Comparison of ENCODE assay signal across 19 cellular contexts in the genomic region with DNA sequence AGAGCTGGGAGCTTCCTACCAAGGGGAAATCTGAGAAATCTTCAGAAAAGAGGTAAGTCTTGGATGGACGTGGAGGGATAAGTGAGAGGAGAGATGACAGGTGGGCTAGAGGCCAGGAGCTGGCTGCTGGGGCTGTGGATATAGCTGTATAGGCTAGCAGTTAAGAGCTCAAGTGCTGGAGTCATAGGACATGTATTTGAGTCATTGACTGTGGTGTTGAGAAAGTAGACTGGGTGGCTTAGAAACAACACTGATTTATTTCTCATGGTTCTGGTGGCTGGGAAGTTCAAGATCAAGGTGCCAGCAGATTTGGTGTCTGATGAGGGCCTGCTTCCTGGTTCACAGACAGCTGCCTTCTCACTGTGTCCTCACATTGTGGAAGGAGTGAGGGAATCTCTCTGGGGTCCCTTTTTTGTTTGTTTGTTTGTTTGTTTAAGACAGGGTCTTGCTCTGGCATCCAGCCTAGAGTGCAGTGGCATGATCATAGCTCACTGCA.
"Had no signal": no experiment of that assay in that cellular context is flagged by ENCODE, and none has a peak within 500 bp of the region (broad histone marks: within the 10 kb centered on the region; RNA-seq: fewer than 3 reads in every experiment).

No MANE protein-coding gene starts in this region.

- H3K27me3 Mint-ChIP-seq: activated naive CD8-positive, alpha-beta T cell; activated T-cell treated with anti-CD3 and anti-CD28 coated beads, Interleukin-2, amount 50 U/mL, for 24 hours; naive thymus-derived CD4-positive, alpha-beta T cell had no signal

- H3K4me1 Mint-ChIP-seq: activated CD8-positive, alpha-beta memory T cell treated with anti-CD3 and anti-CD28 coated beads, Interleukin-2, amount 10 ng/mL, durations not matched to agents 7 days and 5 days; immature natural killer cell had no signal

- H3K36me3 Mint-ChIP-seq: immature natural killer cell had no signal

- FAIRE-seq: bronchial epithelial cell, colon, small intestine had no signal

- ATAC-seq: activated CD4-positive, CD25-positive, alpha-beta regulatory T cell treated with anti-CD3 and anti-CD28 coated beads, Interleukin-2, amount 50 U/mL, for 24 hours; activated CD8-positive, alpha-beta memory T cell treated with anti-CD3 and anti-CD28 coated beads, Interleukin-2, amount 10 ng/mL, durations not matched to agents 7 days and 5 days; left cardiac atrium; lower lobe of right lung; naive thymus-derived CD4-positive, alpha-beta T cell had no signal

- DNase-seq: activated CD4-positive, alpha-beta T cell treated with anti-CD3 and anti-CD28 coated beads, Interleukin-2, amount 50 U/mL, for 48 hours; activated CD8-positive, alpha-beta memory T cell treated with anti-CD3 and anti-CD28 coated beads, Interleukin-2, amount 10 ng/mL, durations not matched to agents 7 days and 5 days; activated effector memory CD4-positive, alpha-beta T cell treated with Interleukin-2 at 50 U/mL for 16 hours; activated T-cell treated with anti-CD3 and anti-CD28 coated beads, Interleukin-2, amount 50 U/mL, for 24 hours; anterior cingulate cortex; effector CD8-positive, alpha-beta T cell; immature natural killer cell; left cardiac atrium; lower lobe of right lung; naive thymus-derived CD4-positive, alpha-beta T cell; posterior cingulate gyrus; small intestine; tibial artery; uterus had no signal

- H3K27ac Mint-ChIP-seq: activated CD8-positive, alpha-beta memory T cell treated with anti-CD3 and anti-CD28 coated beads, Interleukin-2, amount 10 ng/mL, durations not matched to agents 7 days and 5 days; activated naive CD8-positive, alpha-beta T cell; activated T-cell treated with anti-CD3 and anti-CD28 coated beads, Interleukin-2, amount 50 U/mL, for 24 hours; naive thymus-derived CD4-positive, alpha-beta T cell; T-helper 1 cell treated with Interleukin-12 subunit alpha and Interleukin-12 subunit beta and Interleukin-4 antibody, amounts not matched to agents 30 μg/mL and 1 μg/mL, for 36 hours had no signal

- H3K4me3 Mint-ChIP-seq: activated CD8-positive, alpha-beta memory T cell treated with anti-CD3 and anti-CD28 coated beads, Interleukin-2, amount 10 ng/mL, durations not matched to agents 7 days and 5 days; activated naive CD8-positive, alpha-beta T cell; activated T-cell treated with anti-CD3 and anti-CD28 coated beads, Interleukin-2, amount 50 U/mL, for 24 hours; immature natural killer cell; naive thymus-derived CD4-positive, alpha-beta T cell; T-helper 1 cell treated with Interleukin-12 subunit alpha and Interleukin-12 subunit beta and Interleukin-4 antibody, amounts not matched to agents 30 μg/mL and 1 μg/mL, for 36 hours had no signal
